Comparison of ENCODE assay signal across 21 cellular contexts in genomic region chr2:85194780-85195480, GRCh38.
"Had no signal": no experiment of that assay in that cellular context is flagged by ENCODE, and none has a peak within 500 bp of the region (broad histone marks: within the 10 kb centered on the region; RNA-seq: fewer than 3 reads in every experiment).

No MANE protein-coding gene starts in this region.

- FAIRE-seq: endothelial cell of umbilical vein had no signal

- H3K4me1 ChIP-seq: foreskin keratinocyte, spleen, uterus had no signal

- H3K27me3 ChIP-seq: foreskin keratinocyte, heart left ventricle, neutrophil, tibial artery, upper lobe of left lung, uterus had no signal

- H3K4me3 ChIP-seq: heart left ventricle, mucosa of descending colon, psoas muscle, spleen, tibial artery, upper lobe of left lung, uterus had no signal

- H3K36me3 ChIP-seq: heart left ventricle, neutrophil, spleen, uterus had no signal

- H3K27ac ChIP-seq: foreskin keratinocyte, heart left ventricle, neutrophil, psoas muscle, spleen, tibial artery, upper lobe of left lung, uterus had no signal

- DNase-seq: dermis blood vessel endothelial cell; endodermal cell; erythroblast; foreskin keratinocyte; heart left ventricle; hippocampal formation; left colon; mucosa of descending colon; naive thymus-derived CD8-positive, alpha-beta T cell; psoas muscle; spleen; stimulated activated CD4-positive, alpha-beta T cell treated with anti-CD3 and anti-CD28 coated beads, Interleukin-15, amount 100 ng/mL, for 24 hours; stimulated activated CD4-positive, alpha-beta T cell treated with anti-CD3 and anti-CD28 coated beads, Interleukin-1b, Interleukin-23, amount 100 ng/mL, for 48 hours; stimulated activated CD4-positive, alpha-beta T cell treated with anti-CD3 and anti-CD28 coated beads, Interleukin-4, amount 100 ng/mL, for 24 hours; tibial artery; upper lobe of left lung; uterus had no signal

- ATAC-seq: left colon; mucosa of descending colon; naive thymus-derived CD8-positive, alpha-beta T cell; sciatic nerve; stimulated activated memory B cell treated with anti-CD40 and anti-IgM and Interleukin-4, amounts not matched to agents 10 μg/mL and 1 μg/mL and 100 μg/mL, for 72 hours had no signal

- H3K9me3 ChIP-seq: heart left ventricle, mucosa of descending colon, neutrophil, psoas muscle, spleen, tibial artery, upper lobe of left lung, uterus had no signal
